In genomic region chr17:63888940-63889848, GRCh38 we compare ENCODE assay signal across 9 cellular contexts. TPM values are rescaled to one million over a fixed set of nuclear protein-coding genes. Genes with fewer than 3 reads are reported as not detected.
DNase-seq lines count a peak whose midpoint lies in the region; ATAC-seq and TF ChIP-seq lines count a peak whose summit lies in the region.
"Not testable (repeated sequence)": the region's sequence is repeated elsewhere in the genome, so short reads cannot be mapped to it uniquely, and the experiment has no call there.
"Had no signal": no experiment of that assay in that cellular context is flagged by ENCODE, and none has a peak within 500 bp of the region (broad histone marks: within the 10 kb centered on the region; RNA-seq: fewer than 3 reads in every experiment).

No MANE protein-coding gene starts in this region.

- H3K9me3 Mint-ChIP-seq in activated naive CD4-positive, alpha-beta T cell treated with anti-CD3 and anti-CD28 coated beads, Interleukin-2, amount 50 U/mL, for 72 hours = not testable (repeated sequence)

- DNase-seq in AG09309 (ENCODE audit: low read depth); RWPE1 (ENCODE audit: low spot score); activated naive CD4-positive, alpha-beta T cell treated with anti-CD3 and anti-CD28 coated beads, Interleukin-2, amount 50 U/mL, for 72 hours (ENCODE audit: low spot score in 2 of 2); retinal pigment epithelial cell (ENCODE audit: low read depth): not testable (repeated sequence)
- DNase-seq in GM12865 (ENCODE audit: low read depth) (peak; percentile 25), NCI-H1092 (lab: John Stamatoyannopoulos, UW) (peak; percentile 4), left kidney (ENCODE audit: low read depth, low spot score) (peak; percentile 70)

- not testable (repeated sequence) for H3K36me3 Mint-ChIP-seq in activated naive CD4-positive, alpha-beta T cell treated with anti-CD3 and anti-CD28 coated beads, Interleukin-2, amount 50 U/mL, for 72 hours

- not testable (repeated sequence) for H3K4me3 ChIP-seq in AG09309 (ENCODE audit: control insufficient read depth, low read depth, low read length); GM12865 (ENCODE audit: low read depth, low read length); retinal pigment epithelial cell (ENCODE audit: low read length)

- peak; percentile 56 to 74 for ATAC-seq in activated naive CD4-positive, alpha-beta T cell treated with anti-CD3 and anti-CD28 coated beads, Interleukin-2, amount 50 U/mL, for 72 hours
- ATAC-seq in esophagus mucosa = peak; percentile 53

- POLR2A ChIA-PET in RWPE1 (lab: Yijun Ruan, JAX; ENCODE audit: low non-redundant PET) = not testable (repeated sequence)

- CTCF ChIA-PET in RWPE1 (lab: Yijun Ruan, JAX) = interaction anchor here (0.5 to 0.7 kb wide), 4 partner anchors 40 to 974 kb away, joined by 3 to 5 read pairs (median 4); no protein-coding TSS in a partner anchor

- not testable (repeated sequence) for H3K27ac Mint-ChIP-seq in activated naive CD4-positive, alpha-beta T cell treated with anti-CD3 and anti-CD28 coated beads, Interleukin-2, amount 50 U/mL, for 72 hours

- TF ChIP-seq CTCF in AG09309 (IDR thresholded peaks at IDR 0.05; ENCODE audit: control insufficient read depth, insufficient read depth, low read depth, low read length, missing control alignments) (peak; percentile 50), GM12865 (IDR thresholded peaks at IDR 0.05; ENCODE audit: insufficient read depth, low read depth, low read length, missing control alignments) (peak; percentile 41), RWPE1 (conservative IDR thresholded peaks at IDR 0.05; ENCODE audit: low read depth) (peak; percentile 59), retinal pigment epithelial cell (conservative IDR thresholded peaks at IDR 0.05; ENCODE audit: low read depth, low read length) (peak; percentile 53)

- H3K27ac ChIP-seq in RWPE1 = not testable (repeated sequence)

RNA-seq across cellular contexts. Expression of gene CSH1, which starts 7.2 kb away (rescaled TPM):
- 1 to 10 TPM; 8.3 to 8.9 TPM for total RNA-seq in activated naive CD4-positive, alpha-beta T cell treated with anti-CD3 and anti-CD28 coated beads, Interleukin-2, amount 50 U/mL, for 72 hours
- not detected for total RNA-seq in esophagus mucosa
- total RNA-seq: temporal lobe had no signal

RNA-seq across cellular contexts. Expression of gene GH2, which starts 7.5 kb away (rescaled TPM):
- not detected for total RNA-seq in activated naive CD4-positive, alpha-beta T cell treated with anti-CD3 and anti-CD28 coated beads, Interleukin-2, amount 50 U/mL, for 72 hours
- not detected for total RNA-seq in esophagus mucosa
- total RNA-seq: temporal lobe had no signal

RNA-seq across cellular contexts. Expression of gene CSH2, which starts 15.7 kb away (rescaled TPM):
- 1 to 10 TPM; 2.2 to 2.4 TPM for total RNA-seq in activated naive CD4-positive, alpha-beta T cell treated with anti-CD3 and anti-CD28 coated beads, Interleukin-2, amount 50 U/mL, for 72 hours
- not detected for total RNA-seq in esophagus mucosa
- total RNA-seq: temporal lobe had no signal

RNA-seq across cellular contexts. Expression of gene CSHL1, which starts 21.9 kb away (rescaled TPM):
- total RNA-seq in activated naive CD4-positive, alpha-beta T cell treated with anti-CD3 and anti-CD28 coated beads, Interleukin-2, amount 50 U/mL, for 72 hours = under 1 TPM in 1 of 2 donors, not detected in 1; 0.31 TPM
- not detected for total RNA-seq in esophagus mucosa
- total RNA-seq: temporal lobe had no signal

RNA-seq across cellular contexts. Expression of gene GH1, which starts 29.4 kb away (rescaled TPM):
- 1 to 10 TPM in 1 of 2 donors, not detected in 1; 1.0 TPM for total RNA-seq in activated naive CD4-positive, alpha-beta T cell treated with anti-CD3 and anti-CD28 coated beads, Interleukin-2, amount 50 U/mL, for 72 hours
- total RNA-seq in esophagus mucosa = not detected
- total RNA-seq: temporal lobe had no signal
